1 cellular context compared by ENCODE assay signal in the genomic region with DNA sequence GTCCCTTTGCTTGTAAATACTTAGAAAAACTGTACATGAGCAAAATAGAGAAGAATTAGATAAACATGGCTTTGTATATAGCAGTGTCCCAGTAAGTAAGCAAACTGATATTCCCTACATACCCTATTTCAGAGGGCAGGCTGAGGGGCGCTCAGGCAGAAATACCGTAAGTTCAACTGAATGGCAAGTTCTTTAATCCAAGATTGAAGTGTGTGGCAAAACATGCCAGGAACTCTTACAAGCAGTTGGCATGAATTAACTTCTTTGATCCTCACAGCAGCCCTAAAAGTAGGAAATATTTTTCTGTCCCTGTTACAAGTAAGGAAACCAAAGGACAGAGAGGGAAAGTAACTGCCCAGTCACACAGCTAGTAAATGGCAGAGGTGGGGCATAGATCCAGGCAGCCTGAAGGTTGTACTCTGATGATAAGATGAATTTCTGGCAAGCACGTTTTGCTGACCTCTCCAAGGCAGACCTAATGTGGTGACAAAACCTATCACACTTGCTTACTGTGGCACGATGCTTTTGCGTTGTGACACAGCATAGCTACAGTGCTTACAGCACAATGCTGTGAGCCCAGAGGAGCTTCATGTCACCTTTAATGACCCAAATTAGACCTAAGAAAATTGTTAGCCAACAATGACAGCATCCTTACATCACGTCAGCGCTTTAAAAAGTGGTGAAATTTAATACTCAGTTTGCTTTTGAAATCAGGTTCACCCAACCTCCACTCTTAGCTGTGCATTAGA.
A peak's percentile ranks its signal among the peaks of the same experiment; 100 is the strongest.
TF ChIP-seq lines count a peak whose summit lies in the region.

No MANE protein-coding gene starts in this region.

TF ChIP-seq in HEK293, 187 proteins besides CTCF, POLR2A, EP300 and RAD21 (continued from another document):
- TF ChIP-seq, protein P1, sequence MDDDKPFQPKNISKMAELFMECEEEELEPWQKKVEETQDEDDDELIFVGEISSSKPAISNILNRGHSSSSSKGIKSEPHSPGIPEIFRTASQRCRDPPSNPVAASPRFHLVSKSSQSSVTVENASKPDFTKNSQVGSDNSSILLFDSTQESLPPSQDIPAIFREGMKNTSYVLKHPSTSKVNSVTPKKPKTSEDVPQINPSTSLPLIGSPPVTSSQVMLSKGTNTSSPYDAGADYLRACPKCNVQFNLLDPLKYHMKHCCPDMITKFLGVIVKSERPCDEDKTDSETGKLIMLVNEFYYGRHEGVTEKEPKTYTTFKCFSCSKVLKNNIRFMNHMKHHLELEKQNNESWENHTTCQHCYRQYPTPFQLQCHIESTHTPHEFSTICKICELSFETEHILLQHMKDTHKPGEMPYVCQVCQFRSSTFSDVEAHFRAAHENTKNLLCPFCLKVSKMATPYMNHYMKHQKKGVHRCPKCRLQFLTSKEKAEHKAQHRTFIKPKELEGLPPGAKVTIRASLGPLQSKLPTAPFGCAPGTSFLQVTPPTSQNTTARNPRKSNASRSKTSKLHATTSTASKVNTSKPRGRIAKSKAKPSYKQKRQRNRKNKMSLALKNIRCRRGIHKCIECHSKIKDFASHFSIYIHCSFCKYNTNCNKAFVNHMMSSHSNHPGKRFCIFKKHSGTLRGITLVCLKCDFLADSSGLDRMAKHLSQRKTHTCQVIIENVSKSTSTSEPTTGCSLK (tag by site-specific recombination; IDR thresholded peaks at IDR 0.05): no peak
- TF ChIP-seq ZNF248 (tag by site-specific recombination; IDR thresholded peaks at IDR 0.05): no peak
- no peak for TF ChIP-seq GFI1B (tag by site-specific recombination; IDR thresholded peaks at IDR 0.05)
- TF ChIP-seq SP3 (tag by site-specific recombination; IDR thresholded peaks at IDR 0.05): no peak
- no peak; the same call in 1 of the 2 replicates for TF ChIP-seq ZNF184 (tag by site-specific recombination; IDR thresholded peaks at IDR 0.05)
- TF ChIP-seq, protein P2, sequence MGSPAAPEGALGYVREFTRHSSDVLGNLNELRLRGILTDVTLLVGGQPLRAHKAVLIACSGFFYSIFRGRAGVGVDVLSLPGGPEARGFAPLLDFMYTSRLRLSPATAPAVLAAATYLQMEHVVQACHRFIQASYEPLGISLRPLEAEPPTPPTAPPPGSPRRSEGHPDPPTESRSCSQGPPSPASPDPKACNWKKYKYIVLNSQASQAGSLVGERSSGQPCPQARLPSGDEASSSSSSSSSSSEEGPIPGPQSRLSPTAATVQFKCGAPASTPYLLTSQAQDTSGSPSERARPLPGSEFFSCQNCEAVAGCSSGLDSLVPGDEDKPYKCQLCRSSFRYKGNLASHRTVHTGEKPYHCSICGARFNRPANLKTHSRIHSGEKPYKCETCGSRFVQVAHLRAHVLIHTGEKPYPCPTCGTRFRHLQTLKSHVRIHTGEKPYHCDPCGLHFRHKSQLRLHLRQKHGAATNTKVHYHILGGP (tag by site-specific recombination; IDR thresholded peaks at IDR 0.05): no peak
- TF ChIP-seq, protein P3, sequence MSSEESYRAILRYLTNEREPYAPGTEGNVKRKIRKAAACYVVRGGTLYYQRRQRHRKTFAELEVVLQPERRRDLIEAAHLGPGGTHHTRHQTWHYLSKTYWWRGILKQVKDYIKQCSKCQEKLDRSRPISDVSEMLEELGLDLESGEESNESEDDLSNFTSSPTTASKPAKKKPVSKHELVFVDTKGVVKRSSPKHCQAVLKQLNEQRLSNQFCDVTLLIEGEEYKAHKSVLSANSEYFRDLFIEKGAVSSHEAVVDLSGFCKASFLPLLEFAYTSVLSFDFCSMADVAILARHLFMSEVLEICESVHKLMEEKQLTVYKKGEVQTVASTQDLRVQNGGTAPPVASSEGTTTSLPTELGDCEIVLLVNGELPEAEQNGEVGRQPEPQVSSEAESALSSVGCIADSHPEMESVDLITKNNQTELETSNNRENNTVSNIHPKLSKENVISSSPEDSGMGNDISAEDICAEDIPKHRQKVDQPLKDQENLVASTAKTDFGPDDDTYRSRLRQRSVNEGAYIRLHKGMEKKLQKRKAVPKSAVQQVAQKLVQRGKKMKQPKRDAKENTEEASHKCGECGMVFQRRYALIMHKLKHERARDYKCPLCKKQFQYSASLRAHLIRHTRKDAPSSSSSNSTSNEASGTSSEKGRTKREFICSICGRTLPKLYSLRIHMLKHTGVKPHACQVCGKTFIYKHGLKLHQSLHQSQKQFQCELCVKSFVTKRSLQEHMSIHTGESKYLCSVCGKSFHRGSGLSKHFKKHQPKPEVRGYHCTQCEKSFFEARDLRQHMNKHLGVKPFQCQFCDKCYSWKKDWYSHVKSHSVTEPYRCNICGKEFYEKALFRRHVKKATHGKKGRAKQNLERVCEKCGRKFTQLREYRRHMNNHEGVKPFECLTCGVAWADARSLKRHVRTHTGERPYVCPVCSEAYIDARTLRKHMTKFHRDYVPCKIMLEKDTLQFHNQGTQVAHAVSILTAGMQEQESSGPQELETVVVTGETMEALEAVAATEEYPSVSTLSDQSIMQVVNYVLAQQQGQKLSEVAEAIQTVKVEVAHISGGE (tag by site-specific recombination; conservative IDR thresholded peaks at IDR 0.05; ENCODE audit: low read depth): no peak
- peak; percentile 67; the same call in 1 of the 2 replicates for TF ChIP-seq TRIM28 (IDR thresholded peaks at IDR 0.05; ENCODE audit: borderline replicate concordance, low read length)
- no peak for TF ChIP-seq ZNF114 (tag by site-specific recombination; IDR thresholded peaks at IDR 0.05)
- no peak for TF ChIP-seq ZNF624 (tag by site-specific recombination; IDR thresholded peaks at IDR 0.05)
- no peak for TF ChIP-seq ZNF133 (tag by site-specific recombination; IDR thresholded peaks at IDR 0.05)
- peak; percentile 20; the same call in 1 of the 2 replicates for TF ChIP-seq ZNF558 (tag by site-specific recombination; IDR thresholded peaks at IDR 0.05)
- TF ChIP-seq ZNF600 (tag by site-specific recombination; IDR thresholded peaks at IDR 0.05): peak; percentile 86
